16 cellular contexts compared by ENCODE assay signal in genomic region chr11:11218287-11218986, GRCh38.
DNase-seq lines count a peak whose midpoint lies in the region; ATAC-seq, FAIRE-seq and TF ChIP-seq lines count a peak whose summit lies in the region.
"Had no signal": no experiment of that assay in that cellular context is flagged by ENCODE, and none has a peak within 500 bp of the region (broad histone marks: within the 10 kb centered on the region; RNA-seq: fewer than 3 reads in every experiment).

No MANE protein-coding gene starts in this region.

- ATAC-seq in foreskin keratinocyte (no peak), HG02610 (IDR thresholded peaks at IDR 0.05; ENCODE audit: unreplicated experiment) (no peak)
- ATAC-seq: activated CD8-positive, alpha-beta memory T cell treated with anti-CD3 and anti-CD28 coated beads, Interleukin-2, amount 10 ng/mL, durations not matched to agents 7 days and 5 days; T-helper 17 cell had no signal

- FAIRE-seq in bronchial epithelial cell (lab: Jason Lieb, UNC), result peak; percentile 40

- intact Hi-C loops in posterior vena cava (cut with DNase I), result no loop called here

- no peaks in the 10 kb centered on the region for H3K9me3 ChIP-seq in mucosa of stomach (ENCODE audit: control insufficient read depth, low read length)
- H3K9me3 ChIP-seq: uterus had no signal

- H3K27ac ChIP-seq in foreskin keratinocyte, result no peak overlapping the region
- H3K27ac ChIP-seq: uterus had no signal

- no peak overlapping the region for H3K4me3 ChIP-seq in bronchial epithelial cell (ENCODE audit: low read depth, low read length)
- H3K4me3 ChIP-seq in mucosa of stomach (ENCODE audit: low read length), result peak overlapping the region; percentile 15
- H3K4me3 ChIP-seq: GM23338, uterus had no signal

- H3K36me3 ChIP-seq in bronchial epithelial cell (ENCODE audit: control insufficient read depth, insufficient read depth, low read length), result no peaks in the 10 kb centered on the region
- H3K36me3 ChIP-seq in mucosa of stomach (ENCODE audit: control insufficient read depth, insufficient read depth, low read length), result no peaks in the 10 kb centered on the region
- H3K36me3 ChIP-seq: uterus had no signal

- H3K4me1 ChIP-seq in mucosa of stomach (ENCODE audit: control insufficient read depth, insufficient read depth, low read length), result peaks cover 48% of the 10 kb centered on the region
- peaks cover 9% of the 10 kb centered on the region for H3K4me1 ChIP-seq in foreskin keratinocyte
- H3K4me1 ChIP-seq: uterus had no signal

- H3K27me3 ChIP-seq in bronchial epithelial cell (ENCODE audit: control insufficient read depth, insufficient read depth, low read length) (peaks cover 4% of the 10 kb centered on the region), mucosa of stomach (ENCODE audit: control insufficient read depth, insufficient read depth, low read length) (no peaks in the 10 kb centered on the region), foreskin keratinocyte (peaks cover 9% of the 10 kb centered on the region)
- H3K27me3 ChIP-seq: uterus had no signal

- peak overlapping the region; percentile 18 for H3K9ac ChIP-seq in mucosa of stomach (ENCODE audit: low read length)

- peak; percentile 65 for DNase-seq in DMS53 (lab: John Stamatoyannopoulos, UW)
- DNase-seq in NAMALWA (ENCODE audit: low spot score), result peak; percentile 18
- DNase-seq in bronchial epithelial cell (ENCODE audit: low read depth), result peak; percentile 3
- DNase-seq in epidermal melanocyte (ENCODE audit: insufficient read length, low spot score), result no peak
- DNase-seq in foreskin keratinocyte, result no peak
- DNase-seq in posterior vena cava (ENCODE audit: low spot score), result no peak
- DNase-seq: activated CD8-positive, alpha-beta memory T cell treated with anti-CD3 and anti-CD28 coated beads, Interleukin-2, amount 10 ng/mL, durations not matched to agents 7 days and 5 days; activated naive CD4-positive, alpha-beta T cell treated with anti-CD3 and anti-CD28 coated beads for 36 hours; NCI-H1092; NCI-H82; stimulated activated naive CD4-positive, alpha-beta T cell treated with Interleukin-2 at 50 U/mL for 16 hours; T-helper 17 cell; uterus had no signal

- TF ChIP-seq CTCF in bronchial epithelial cell (IDR thresholded peaks at IDR 0.05; ENCODE audit: insufficient read depth, low read length, severe bottlenecking) (no peak), foreskin keratinocyte (conservative IDR thresholded peaks at IDR 0.05) (no peak)

Comparison
In these comparisons a context has a peak if more than half of its experiments do, and no peak if none do; other contexts are left out.
1. DNase-seq: peak in DMS53 (single experiment), NAMALWA (single experiment) and bronchial epithelial cell (single experiment); none in epidermal melanocyte (single experiment), foreskin keratinocyte (0 of 2) and posterior vena cava (single experiment).